In genomic region chr6:52491203-52492069, GRCh38 we compare ENCODE assay signal across 10 cellular contexts.
A peak's percentile ranks its signal among the peaks of the same experiment; 100 is the strongest.
DNase-seq lines count a peak whose midpoint lies in the region; ATAC-seq and TF ChIP-seq lines count a peak whose summit lies in the region.
"Had no signal": no experiment of that assay in that cellular context is flagged by ENCODE, and none has a peak within 500 bp of the region (broad histone marks: within the 10 kb centered on the region; RNA-seq: fewer than 3 reads in every experiment).

No MANE protein-coding gene starts in this region.

- POLR2A ChIA-PET in HEK293T (lab: Yijun Ruan, JAX) = no interaction called here

- DNase-seq in EH (ENCODE audit: low read depth) = peak; percentile 76
- DNase-seq in fibroblast of gingiva (ENCODE audit: low read depth) = peak; percentile 85
- DNase-seq in DMS79 (lab: John Stamatoyannopoulos, UW) = no peak
- DNase-seq in HEK293T (ENCODE audit: extremely low spot score) = no peak
- DNase-seq in NCI-H82 (lab: John Stamatoyannopoulos, UW) = no peak
- no peak for DNase-seq in NCI-H748 (lab: John Stamatoyannopoulos, UW; ENCODE audit: unreplicated experiment)
- DNase-seq: CD8-positive, alpha-beta memory T cell; T-helper 9 cell had no signal

- CTCF ChIA-PET in HEK293T (lab: Yijun Ruan, JAX) = no interaction called here

- ATAC-seq in GM19467 (IDR thresholded peaks at IDR 0.05; ENCODE audit: unreplicated experiment) = peak; percentile 58
- ATAC-seq in HG03196 (IDR thresholded peaks at IDR 0.05; ENCODE audit: unreplicated experiment) = peak; percentile 44

TF ChIP-seq in HEK293T, 16 proteins besides CTCF, POLR2A, EP300 and RAD21:
- no peak for TF ChIP-seq FOXA1 (IDR thresholded peaks at IDR 0.05)
- TF ChIP-seq BHLHE40 (IDR thresholded peaks at IDR 0.05; ENCODE audit: borderline replicate concordance) = no peak
- TF ChIP-seq CTBP1 (IDR thresholded peaks at IDR 0.05; ENCODE audit: borderline replicate concordance) = no peak
- no peak for TF ChIP-seq HDGF (IDR thresholded peaks at IDR 0.05; ENCODE audit: borderline replicate concordance)
- TF ChIP-seq L3MBTL2 (conservative IDR thresholded peaks at IDR 0.05) = no peak
- no peak for TF ChIP-seq ZNF384 (IDR thresholded peaks at IDR 0.05)
- no peak for TF ChIP-seq ELF4 (IDR thresholded peaks at IDR 0.05)
- TF ChIP-seq FOXK2 (IDR thresholded peaks at IDR 0.05) = no peak
- TF ChIP-seq FOXM1 (IDR thresholded peaks at IDR 0.05; ENCODE audit: borderline replicate concordance) = no peak
- TF ChIP-seq SP1 (IDR thresholded peaks at IDR 0.05) = no peak

Comparison
In these comparisons a context has a peak if more than half of its experiments do, and no peak if none do; other contexts are left out.
1. DNase-seq: peak in EH (single experiment) and fibroblast of gingiva (single experiment); none in DMS79 (single experiment), HEK293T (single experiment), NCI-H82 (single experiment) and NCI-H748 (single experiment).